ENCODE assay signal across 10 cellular contexts in the genomic region with DNA sequence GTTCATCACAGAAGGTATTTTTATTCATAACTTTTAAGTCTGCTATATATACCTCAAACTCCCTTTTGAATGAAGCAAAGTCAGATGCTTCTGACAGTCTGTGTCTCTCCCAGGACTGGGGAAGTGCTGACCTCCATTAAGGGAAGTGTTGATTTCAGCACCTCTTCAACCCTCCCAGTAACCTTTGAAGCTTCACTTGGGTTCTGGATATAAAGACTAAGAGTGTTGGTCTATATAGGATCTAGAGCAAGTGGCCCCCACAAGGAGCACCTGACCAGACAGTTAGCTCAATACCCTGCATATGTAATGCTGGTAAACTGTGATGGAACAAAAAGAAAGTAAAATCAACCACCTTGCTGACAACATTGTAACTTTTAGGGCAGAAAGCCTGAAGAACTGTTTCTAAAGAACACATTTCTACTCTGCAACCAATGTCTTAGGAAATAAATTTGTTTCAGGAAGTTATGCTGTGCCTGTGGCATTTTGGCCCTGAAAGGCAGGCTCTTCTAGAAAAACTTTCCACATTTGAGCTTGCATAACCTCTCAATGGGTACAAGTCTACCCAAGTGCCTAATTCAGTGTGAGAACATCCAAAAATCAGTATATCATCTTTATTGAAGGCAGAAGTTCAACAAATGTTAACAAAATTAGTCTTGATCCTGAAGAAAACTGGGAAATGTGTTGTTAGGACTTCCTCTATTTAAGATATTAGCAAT. TPM values are rescaled to one million over a fixed set of nuclear protein-coding genes. Genes with fewer than 3 reads are reported as not detected.
DNase-seq lines count a peak whose midpoint lies in the region; ATAC-seq, FAIRE-seq and TF ChIP-seq lines count a peak whose summit lies in the region.
"Had no signal": no experiment of that assay in that cellular context is flagged by ENCODE, and none has a peak within 500 bp of the region (broad histone marks: within the 10 kb centered on the region; RNA-seq: fewer than 3 reads in every experiment).

No MANE protein-coding gene starts in this region.

- H3K9me3 Mint-ChIP-seq in Caco-2 (ENCODE audit: unreplicated experiment): no peaks in the 10 kb centered on the region

- TF ChIP-seq CTCF in Caco-2 (IDR thresholded peaks at IDR 0.05; ENCODE audit: insufficient read depth in 1 of 2, low read depth in 1 of 2, low read length in 1 of 2, severe bottlenecking in 1 of 2, unreplicated experiment in 1 of 2): no peak

- H3K4me1 ChIP-seq in muscle layer of duodenum (ENCODE audit: control insufficient read depth in 1 of 2, insufficient read depth in 2 of 2, low read length in 2 of 2): no peaks in the 10 kb centered on the region
- H3K4me1 ChIP-seq in Caco-2: no peaks in the 10 kb centered on the region
- peaks cover 7% of the 10 kb centered on the region; the same call in 1 of the 2 replicates for H3K4me1 ChIP-seq in SJCRH30

- intact Hi-C loops in Caco-2 (cut with micrococcal nuclease; ENCODE audit: unreplicated experiment): no loop called here

- ATAC-seq in HG03280 (IDR thresholded peaks at IDR 0.05; ENCODE audit: unreplicated experiment) (peak; percentile 6), GM21367 (IDR thresholded peaks at IDR 0.05; ENCODE audit: unreplicated experiment) (no peak)

- H3K36me3 ChIP-seq in muscle layer of duodenum (ENCODE audit: control insufficient read depth in 1 of 2, insufficient read depth in 2 of 2, low read length in 2 of 2) (no peaks in the 10 kb centered on the region), Caco-2 (ENCODE audit: control insufficient read depth, insufficient read depth, low read length) (no peaks in the 10 kb centered on the region), SJCRH30 (no peaks in the 10 kb centered on the region)

- H3K27me3 Mint-ChIP-seq in Caco-2 (ENCODE audit: insufficient read depth, unreplicated experiment): no peaks in the 10 kb centered on the region

- no peak overlapping the region for H3K27ac Mint-ChIP-seq in Caco-2 (ENCODE audit: unreplicated experiment)

- CTCF ChIA-PET in Caco-2 (lab: Charles Lee): no interaction called here

- POLR2A ChIA-PET in Caco-2 (lab: Charles Lee): no interaction called here

- H3K9me3 ChIP-seq in muscle layer of duodenum (ENCODE audit: control insufficient read depth in 1 of 2, low read length in 2 of 2) (no peaks in the 10 kb centered on the region), Caco-2 (no peaks in the 10 kb centered on the region), SJCRH30 (replicated peaks) (no peaks in the 10 kb centered on the region)

- FAIRE-seq in GM18507 (lab: Jason Lieb, UNC): peak; percentile 53

- no peaks in the 10 kb centered on the region for H3K36me3 Mint-ChIP-seq in Caco-2 (ENCODE audit: insufficient read depth, unreplicated experiment)

- H3K4me3 ChIP-seq in muscle layer of duodenum (ENCODE audit: low read depth in 1 of 2, low read length in 2 of 2) (no peak overlapping the region), Caco-2 (ENCODE audit: low read depth, low read length) (no peak overlapping the region), SJCRH30 (no peak overlapping the region)

- H3K27me3 ChIP-seq in muscle layer of duodenum (ENCODE audit: low read depth, low read length): no peaks in the 10 kb centered on the region
- no peaks in the 10 kb centered on the region for H3K27me3 ChIP-seq in Caco-2 (replicated peaks; ENCODE audit: control insufficient read depth, insufficient read depth, low read length)
- H3K27me3 ChIP-seq in SJCRH30: no peaks in the 10 kb centered on the region

- no peaks in the 10 kb centered on the region for H3K4me1 Mint-ChIP-seq in Caco-2 (ENCODE audit: low read depth, unreplicated experiment)

- H3K4me3 Mint-ChIP-seq in Caco-2 (ENCODE audit: unreplicated experiment): no peak overlapping the region

- no TSS peak for BruUV-seq in Caco-2 (replicated peaks; lab: Mats Ljungman, UMichigan)

- peak overlapping the region; percentile 72 for H3K27ac ChIP-seq in muscle layer of duodenum (ENCODE audit: low read length)
- no peak overlapping the region for H3K27ac ChIP-seq in SJCRH30

- no peak for DNase-seq in GM18507 (ENCODE audit: extremely low spot score, insufficient read length, low read depth)
- DNase-seq in activated T-cell treated with anti-CD3 and anti-CD28 coated beads, Interleukin-2, amount 50 U/mL, for 48 hours: peak; percentile 35 to 38
- no peak for DNase-seq in Caco-2
- DNase-seq in SW480 (ENCODE audit: low spot score): no peak
- no peak for DNase-seq in SJCRH30
- DNase-seq: cerebellar nuclear complex, NCI-H748 treated with DMSO at 0.1 percent for 48 hours had no signal

RNA-seq across cellular contexts. Expression of a gene that starts 0.9 kb away (rescaled TPM):
- not detected in 2 replicates for total RNA-seq in Caco-2 (2022)
- total RNA-seq in SJCRH30 (2014; rRNA removed; shearing (Covaris generic)): 1.4 and 2.0 TPM in 2 replicates

RNA-seq across cellular contexts. Expression of a gene that starts 15.0 kb away (rescaled TPM):
- total RNA-seq in Caco-2 (2022): 0.09 TPM in 1 of 2 replicates, not detected in the other
- total RNA-seq in SJCRH30 (2014; rRNA removed; shearing (Covaris generic)): 0.18 and 1.2 TPM in 2 replicates

RNA-seq across cellular contexts. Expression of a gene that starts 32.2 kb away (rescaled TPM):
- 9.6 and 10.0 TPM in 2 replicates for total RNA-seq in Caco-2 (2022)
- 11.7 and 14.3 TPM in 2 replicates for total RNA-seq in SJCRH30 (2014; rRNA removed; shearing (Covaris generic))

RNA-seq across cellular contexts. Expression of a gene that starts 32.7 kb away (rescaled TPM):
- 6.0 and 6.9 TPM in 2 replicates for total RNA-seq in Caco-2 (2022)
- total RNA-seq in SJCRH30 (2014; rRNA removed; shearing (Covaris generic)): 23.7 and 25.3 TPM in 2 replicates

RNA-seq across cellular contexts. Expression of a gene that starts 56.7 kb away (rescaled TPM):
- 42.6 and 48.2 TPM in 2 replicates for total RNA-seq in Caco-2 (2022)
- total RNA-seq in SJCRH30 (2014; rRNA removed; shearing (Covaris generic)): 55.6 and 56.3 TPM in 2 replicates

Comparison
In these comparisons a context has a peak if more than half of its experiments do, and no peak if none do; other contexts are left out.
1. DNase-seq: peak in activated T-cell treated with anti-CD3 and anti-CD28 coated beads, Interleukin-2, amount 50 U/mL, for 48 hours (2 of 2); none in GM18507 (single experiment), Caco-2 (0 of 2), SW480 (single experiment) and SJCRH30 (0 of 2).